Comparison of ENCODE assay signal across 14 cellular contexts in genomic region chr3:31218082-31218481, GRCh38.
"Had no signal": no experiment of that assay in that cellular context is flagged by ENCODE, and none has a peak within 500 bp of the region (broad histone marks: within the 10 kb centered on the region; RNA-seq: fewer than 3 reads in every experiment).

No MANE protein-coding gene starts in this region.

- H3K4me1 ChIP-seq: psoas muscle, SJCRH30, stomach, testis had no signal

- DNase-seq: activated CD4-positive, alpha-beta T cell treated with anti-CD3 and anti-CD28 coated beads, Interleukin-2, amount 10 ng/mL, durations not matched to agents 24 days and 14 days; activated effector memory CD4-positive, alpha-beta T cell treated with Interleukin-2 at 50 U/mL for 16 hours; anterior cingulate cortex; caudate nucleus; effector memory CD8-positive, alpha-beta T cell; left ventricle myocardium superior; psoas muscle; right cardiac atrium; SJCRH30; stimulated activated CD4-positive, alpha-beta T cell treated with anti-CD3 and anti-CD28 coated beads, Interleukin-2, amount 100 ng/mL, for 24 hours; stomach; testis; upper lobe of right lung had no signal

- ATAC-seq: effector memory CD8-positive, alpha-beta T cell; left ventricle myocardium superior; psoas muscle; right cardiac atrium; upper lobe of right lung had no signal

- H3K4me3 ChIP-seq: psoas muscle, SJCRH30, stomach, testis, upper lobe of right lung had no signal

- H3K36me3 Mint-ChIP-seq: brain had no signal

- H3K36me3 ChIP-seq: SJCRH30, stomach, upper lobe of right lung had no signal

- H3K27me3 Mint-ChIP-seq: activated CD4-positive, alpha-beta T cell treated with anti-CD3 and anti-CD28 coated beads, Interleukin-2, amount 10 ng/mL, durations not matched to agents 24 days and 14 days; effector memory CD8-positive, alpha-beta T cell had no signal

- H3K27ac Mint-ChIP-seq: brain; effector memory CD8-positive, alpha-beta T cell had no signal

- H3K9me3 ChIP-seq: psoas muscle, SJCRH30, stomach, testis, upper lobe of right lung had no signal

- H3K9me3 Mint-ChIP-seq: brain; effector memory CD8-positive, alpha-beta T cell had no signal

- H3K27me3 ChIP-seq: SJCRH30, stomach, testis, upper lobe of right lung had no signal

- H3K4me3 Mint-ChIP-seq: activated CD4-positive, alpha-beta T cell treated with anti-CD3 and anti-CD28 coated beads, Interleukin-2, amount 10 ng/mL, durations not matched to agents 24 days and 14 days; brain; effector memory CD8-positive, alpha-beta T cell had no signal
